16 cellular contexts compared by ENCODE assay signal in genomic region chr19:43368897-43369296, GRCh38. TPM values are rescaled to one million over a fixed set of nuclear protein-coding genes. Genes with fewer than 3 reads are reported as not detected.
DNase-seq lines count a peak whose midpoint lies in the region; ATAC-seq and TF ChIP-seq lines count a peak whose summit lies in the region.
"Not testable (repeated sequence)": the region's sequence is repeated elsewhere in the genome, so short reads cannot be mapped to it uniquely, and the experiment has no call there.
"Had no signal": no experiment of that assay in that cellular context is flagged by ENCODE, and none has a peak within 500 bp of the region (broad histone marks: within the 10 kb centered on the region; RNA-seq: fewer than 3 reads in every experiment).

No MANE protein-coding gene starts in this region.

- RAD21 ChIA-PET in HCT116 (lab: Charles Lee; ENCODE audit: low non-redundant PET in 1 of 2, low total read pairs in 2 of 2, uncharacterized antibody in 2 of 2, unreplicated experiment in 2 of 2), result not testable (repeated sequence)

- intact Hi-C loops in HCT116 (cut with micrococcal nuclease); PC-9 (cut with micrococcal nuclease; ENCODE audit: unreplicated experiment); stomach (cut with DNase I; ENCODE audit: low total_unique reads): not testable (repeated sequence)

- H2AFZ ChIP-seq in HCT116 (ENCODE audit: low read depth, low read length, poor library complexity, severe bottlenecking); PC-9: not testable (repeated sequence)

- not testable (repeated sequence) for TF ChIP-seq POLR2A in HCT116 (IDR thresholded peaks at IDR 0.05; ENCODE audit: borderline replicate concordance, extremely low read depth, insufficient read depth, insufficient read length); stomach (IDR thresholded peaks at IDR 0.05)

- H3K4me2 ChIP-seq in HCT116 (ENCODE audit: low read length), result not testable (repeated sequence)
- H3K4me2 ChIP-seq in PC-9, result peak overlapping the region; percentile 40

- not testable (repeated sequence) for H3K4me1 ChIP-seq in HCT116 (ENCODE audit: control insufficient read depth in 1 of 2, insufficient read depth in 2 of 2, low read length in 2 of 2); endodermal cell (ENCODE audit: control insufficient read depth, insufficient read depth, low read length)
- H3K4me1 ChIP-seq in PC-9 (replicated peaks; ENCODE audit: insufficient read depth), result peaks cover 21% of the 10 kb centered on the region
- peaks cover 0 to 15% (median 7%) of the 10 kb centered on the region in 4 donors for H3K4me1 ChIP-seq in stomach

- CTCF ChIA-PET in HCT116 (lab: Charles Lee); PC-9 (lab: Charles Lee): not testable (repeated sequence)

- H3F3A ChIP-seq in PC-9 (ENCODE audit: insufficient read depth, low read depth), result not testable (repeated sequence)

- H3K79me2 ChIP-seq in HCT116 (ENCODE audit: insufficient read depth, low read length); PC-9 (ENCODE audit: low read depth): not testable (repeated sequence)

- H3K4me3 Mint-ChIP-seq in endodermal cell, result not testable (repeated sequence)

- BruUV-seq in HCT116 (replicated peaks; lab: Mats Ljungman, UMichigan); PC-9 (replicated peaks; lab: Mats Ljungman, UMichigan): not testable (repeated sequence)

- H3K27ac Mint-ChIP-seq in endodermal cell, result not testable (repeated sequence)

- not testable (repeated sequence) for H3K4me3 ChIP-seq in HCT116 (replicated peaks in 1 of 2; ENCODE audit: low read depth in 1 of 2, low read length in 2 of 2); PC-9; endodermal cell (ENCODE audit: low read length); stomach

- not testable (repeated sequence) for TF ChIP-seq EP300 in stomach (IDR thresholded peaks at IDR 0.05)

- WGBS in endodermal cell (ENCODE audit: insufficient coverage in 1 of 2, insufficient read length in 1 of 2), 2 experiments, result 78 to 94% methylated on average over 4 to 5 of the region's 9 CpGs
- 22 to 29% (median 23%) methylated on average over 5 of the region's 9 CpGs for WGBS in stomach, 5 donors

- not testable (repeated sequence) for H3K27me3 Mint-ChIP-seq in endodermal cell (ENCODE audit: insufficient read depth)

- H3K9me3 Mint-ChIP-seq in endodermal cell, result peaks cover 32% of the 10 kb centered on the region

- peak; percentile 30 for DNase-seq in DMS153 (lab: John Stamatoyannopoulos, UW)
- DNase-seq in HCT116 (ENCODE audit: low read depth, low spot score); stomach: not testable (repeated sequence)
- DNase-seq in NCI-H146 treated with DMSO at 0.1 percent for 48 hours (lab: John Stamatoyannopoulos, UW; ENCODE audit: unreplicated experiment), result peak; percentile 45
- peak; percentile 32 for DNase-seq in NCI-H2196 treated with DMSO at 0.1 percent for 48 hours (lab: John Stamatoyannopoulos, UW; ENCODE audit: unreplicated experiment)
- peak; percentile 58 to 70 for DNase-seq in PC-9
- DNase-seq in endodermal cell, result peak; percentile 51
- DNase-seq in kidney tubule cell (ENCODE audit: low spot score), result peak; percentile 31

- TF ChIP-seq RAD21 in HCT116 (IDR thresholded peaks at IDR 0.05; ENCODE audit: low read depth), result not testable (repeated sequence)

- not testable (repeated sequence) for H3K4me1 Mint-ChIP-seq in endodermal cell

- H3K9ac ChIP-seq in HCT116 (ENCODE audit: low read length); endodermal cell (ENCODE audit: extremely low read depth, low read length, poor library complexity, severe bottlenecking): not testable (repeated sequence)

- POLR2A ChIA-PET in HCT116 (lab: Charles Lee); PC-9 (lab: Charles Lee; ENCODE audit: unreplicated experiment): not testable (repeated sequence)

- not testable (repeated sequence) for H3K9me3 ChIP-seq in HCT116 (ENCODE audit: control insufficient read depth in 1 of 2, insufficient read depth in 1 of 2, low read depth in 1 of 2, low read length in 2 of 2); PC-9 (ENCODE audit: insufficient read depth, low read depth); endodermal cell (ENCODE audit: control insufficient read depth, low read length); stomach

- not testable (repeated sequence) for H3K36me3 Mint-ChIP-seq in endodermal cell (ENCODE audit: low read depth)

- ATAC-seq in HCT116, result peak; percentile 38; the same call in 1 of the 2 replicates

- H4K20me1 ChIP-seq in HCT116 (ENCODE audit: insufficient read depth); PC-9 (ENCODE audit: insufficient read depth): not testable (repeated sequence)

- not testable (repeated sequence) for H3K27ac ChIP-seq in HCT116 (ENCODE audit: low read depth, low read length); PC-9; endodermal cell (ENCODE audit: low read depth, low read length)
- peak overlapping the region in 4 of 5 donors; percentile 29 to 71 (median 66) for H3K27ac ChIP-seq in stomach

- H3K9me2 ChIP-seq in HCT116 (ENCODE audit: insufficient read depth); PC-9 (ENCODE audit: insufficient read depth): not testable (repeated sequence)

- TF ChIP-seq CTCF in HCT116 (IDR thresholded peaks at IDR 0.05 in 2 of 3, conservative IDR thresholded peaks at IDR 0.05 in 1 of 3; ENCODE audit: borderline replicate concordance in 1 of 3, insufficient read depth in 1 of 3, low read depth in 2 of 3, low read length in 2 of 3); PC-9 (conservative IDR thresholded peaks at IDR 0.05); endodermal cell (conservative IDR thresholded peaks at IDR 0.05); stomach (IDR thresholded peaks at IDR 0.05): not testable (repeated sequence)

- H3K27me3 ChIP-seq in HCT116 (ENCODE audit: insufficient read depth, low read length), result peaks cover 22% of the 10 kb centered on the region
- not testable (repeated sequence) for H3K27me3 ChIP-seq in PC-9 (ENCODE audit: insufficient read depth, low read depth); endodermal cell (ENCODE audit: control insufficient read depth, insufficient read depth, low read length, poor library complexity, severe bottlenecking); stomach

- not testable (repeated sequence) for H3K36me3 ChIP-seq in HCT116 (ENCODE audit: control insufficient read depth in 1 of 2, insufficient read depth in 2 of 2, low read length in 2 of 2); PC-9 (ENCODE audit: low read depth); endodermal cell (ENCODE audit: control insufficient read depth, insufficient read depth, low read length); stomach

RNA-seq across cellular contexts. Expression of gene CD177, which starts 15.4 kb away (rescaled TPM):
- total RNA-seq in HCT116 (2021; ENCODE audit: unreplicated experiment) (not detected), PC-9 (2021) (6.0 and 7.8 TPM in 2 replicates), endodermal cell (1 to 10 TPM; 3.0 to 6.0 TPM), stomach (10 to 100 TPM in 1 of 5 donors, 1 to 10 TPM in 2, not detected in 2; 2.8 to 11.3 (median 4.5) TPM)
- not detected in 2 replicates for polyA plus RNA-seq in HCT116 (2012)
- 2.6 TPM for polyA plus RNA-seq in endodermal cell (2013, experiment 1 of 2)
- 2.2 TPM for polyA plus RNA-seq in endodermal cell (2013, experiment 2 of 2)
- 1 to 10 TPM in 1 of 3 donors, under 1 TPM in 1, not detected in 1; 0.25 to 1.1 TPM for polyA plus RNA-seq in stomach
- total RNA-seq: A673; CD4-positive, alpha-beta memory T cell; Daoy; IMR-90 had no signal
- polyA plus RNA-seq: CD14-positive monocyte; CD4-positive, alpha-beta memory T cell had no signal

RNA-seq across cellular contexts. Expression of gene TEX101, which starts 45.8 kb away (rescaled TPM):
- total RNA-seq in HCT116 (2021; ENCODE audit: unreplicated experiment) (not detected), PC-9 (2021) (not detected in 2 replicates), endodermal cell (under 1 TPM in 1 of 2 donors, not detected in 1; 0.59 TPM), stomach (not detected)
- not detected in 2 replicates for polyA plus RNA-seq in HCT116 (2012)
- polyA plus RNA-seq in endodermal cell (2013, experiment 1 of 2), result not detected
- polyA plus RNA-seq in endodermal cell (2013, experiment 2 of 2), result not detected
- under 1 TPM in 1 of 3 donors, not detected in 2; 0.28 TPM for polyA plus RNA-seq in stomach
- total RNA-seq: A673; Calu3; CD4-positive, alpha-beta memory T cell; Daoy; GM23338; IMR-90 had no signal
- polyA plus RNA-seq: AG04450; CD4-positive, alpha-beta memory T cell; GM23338; IMR-90 had no signal
